In genomic region chr2:161063074-161063945, GRCh38 we compare ENCODE assay signal across 8 cellular contexts.
A peak's percentile ranks its signal among the peaks of the same experiment; 100 is the strongest.
DNase-seq lines count a peak whose midpoint lies in the region; ATAC-seq and TF ChIP-seq lines count a peak whose summit lies in the region.

No MANE protein-coding gene starts in this region.

- H3K36me3 ChIP-seq in thoracic aorta, result no peaks in the 10 kb centered on the region

- peak overlapping the region; percentile 40 for H3K4me3 ChIP-seq in thoracic aorta

- H3K27ac ChIP-seq in foreskin keratinocyte (no peak overlapping the region), thoracic aorta (no peak overlapping the region)

- H3K4me1 ChIP-seq in foreskin keratinocyte (peaks cover 3% of the 10 kb centered on the region), thoracic aorta (ENCODE audit: control insufficient read depth in 1 of 2, low read depth in 2 of 2) (peaks cover 0 to 17% of the 10 kb centered on the region in 2 donors)

- TF ChIP-seq CTCF in LNCAP (IDR thresholded peaks at IDR 0.05) (peak; percentile 86), foreskin keratinocyte (conservative IDR thresholded peaks at IDR 0.05) (peak; percentile 95), omental fat pad (IDR thresholded peaks at IDR 0.05) (peak in 2 of 3 donors; percentile 55 to 64), thoracic aorta (IDR thresholded peaks at IDR 0.05) (peak; percentile 86)

- H3K27me3 ChIP-seq in foreskin keratinocyte, result no peaks in the 10 kb centered on the region
- no peaks in the 10 kb centered on the region for H3K27me3 ChIP-seq in thoracic aorta (replicated peaks; ENCODE audit: insufficient read depth)

- no peaks in the 10 kb centered on the region for H3K9me3 ChIP-seq in thoracic aorta

- DNase-seq in GM03348 (ENCODE audit: low spot score), result peak; percentile 80
- peak; percentile 65 for DNase-seq in H4 (ENCODE audit: low spot score)
- peak; percentile 76 for DNase-seq in RPMI7951 (ENCODE audit: low read depth)
- peak; percentile 38 for DNase-seq in activated T-helper 9 cell treated with anti-CD3 and anti-CD28 coated beads, Interleukin-2, amount 50 U/mL, for 16 hours (ENCODE audit: low read depth)
- peak; percentile 66 to 83 for DNase-seq in foreskin keratinocyte
- DNase-seq in omental fat pad (ENCODE audit: low spot score), result peak; percentile 61
- peak; percentile 52 for DNase-seq in thoracic aorta (ENCODE audit: low spot score)

- peak; percentile 91 for ATAC-seq in foreskin keratinocyte
- ATAC-seq in omental fat pad (ENCODE audit: low FRiP score), result peak; percentile 97
- ATAC-seq in thoracic aorta (ENCODE audit: insufficient number of reproducible peaks, low FRiP score, low read depth), result no peak
